ENCODE assay signal across 27 cellular contexts in genomic region chr13:36000028-36000427, GRCh38.
"Had no signal": no experiment of that assay in that cellular context is flagged by ENCODE, and none has a peak within 500 bp of the region (broad histone marks: within the 10 kb centered on the region; RNA-seq: fewer than 3 reads in every experiment).

No MANE protein-coding gene starts in this region.

- ATAC-seq: esophagus mucosa; gastrocnemius medialis; left lobe of liver; mucosa of descending colon; sciatic nerve; stimulated activated effector memory CD8-positive, alpha-beta T cell treated with anti-CD3 and anti-CD28 coated beads, Interleukin-12 subunit alpha, Interleukin-12 subunit beta, amount 100 ng/mL, for 72 hours had no signal

- H3K27me3 ChIP-seq: gastrocnemius medialis, neural progenitor cell, right atrium auricular region, stomach, thyroid gland, vagina had no signal

- H3K4me2 ChIP-seq: neural progenitor cell, smooth muscle cell had no signal

- H3K36me3 ChIP-seq: gastrocnemius medialis, neural progenitor cell, right atrium auricular region, stomach, thyroid gland, vagina had no signal

- H3K27ac ChIP-seq: epithelial cell of prostate, gastrocnemius medialis, neural progenitor cell, parathyroid adenoma, right atrium auricular region, stomach, thyroid gland, vagina had no signal

- H3K9ac ChIP-seq: neural progenitor cell, parathyroid adenoma had no signal

- H3K79me2 ChIP-seq: parathyroid adenoma had no signal

- DNase-seq: effector CD8-positive, alpha-beta T cell; endodermal cell; foreskin fibroblast; gastrocnemius medialis; head of caudate nucleus; mesenchymal stem cell; mucosa of descending colon; naive B cell; stimulated activated CD4-positive, alpha-beta T cell treated with anti-CD3 and anti-CD28 coated beads, Interleukin-12 subunit alpha, Interleukin-12 subunit beta, amount 100 ng/mL, for 4 hours; stimulated activated CD4-positive, alpha-beta T cell treated with anti-CD3 and anti-CD28 coated beads, Interleukin-1b, Interleukin-23, amount 100 ng/mL, for 48 hours; stimulated activated CD4-positive, alpha-beta T cell treated with anti-CD3 and anti-CD28 coated beads, Interleukin-4, amount 100 ng/mL, for 24 hours; stimulated activated naive CD4-positive, alpha-beta T cell treated with Interleukin-2 at 50 U/mL for 16 hours; stomach; thyroid gland; trophoblast cell had no signal

- H3K4me1 ChIP-seq: parathyroid adenoma, right atrium auricular region, stomach, thyroid gland had no signal

- H2AFZ ChIP-seq: neural progenitor cell, parathyroid adenoma had no signal

- H3K9me3 ChIP-seq: gastrocnemius medialis, mucosa of descending colon, right atrium auricular region, stomach, thyroid gland, vagina had no signal

- FAIRE-seq: keratinocyte had no signal

- H3K4me3 ChIP-seq: gastrocnemius medialis, lung, mucosa of descending colon, neural progenitor cell, right atrium auricular region, smooth muscle cell, stomach, thyroid gland, vagina had no signal
